1 cellular context compared by ENCODE assay signal in the genomic region with DNA sequence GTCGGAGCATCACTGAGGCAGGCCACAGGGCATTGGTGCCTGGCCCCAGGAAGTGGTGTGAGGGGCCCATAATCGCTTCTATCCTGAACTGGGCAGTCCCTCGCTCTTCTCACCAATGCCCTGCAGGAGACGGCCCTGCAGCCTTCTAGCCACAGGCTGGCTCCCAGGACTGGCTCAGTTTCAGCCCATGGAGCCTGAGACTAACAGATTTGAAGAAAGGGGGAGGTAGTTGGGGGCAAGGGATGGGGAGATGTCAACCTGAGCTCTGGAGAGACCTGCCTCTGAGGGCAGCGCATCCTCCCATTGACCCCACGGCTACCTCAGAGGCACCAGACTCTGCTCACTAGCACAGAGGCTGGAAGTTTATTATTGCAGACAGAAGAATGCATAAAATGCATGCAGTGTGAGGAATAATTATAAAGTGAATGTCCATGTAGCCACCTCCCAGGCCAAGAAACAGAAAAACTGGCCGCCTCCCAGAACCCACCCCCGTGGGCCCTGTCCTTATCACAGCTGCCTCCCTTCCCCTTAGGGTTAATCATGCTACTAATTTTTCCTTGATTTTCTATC.
TF ChIP-seq lines count a peak whose summit lies in the region.

No MANE protein-coding gene starts in this region.

TF ChIP-seq in SK-N-SH treated with all-trans-retinoic acid at 6 μM for 48 hours, 23 proteins besides CTCF, POLR2A, EP300 and RAD21 (continued from another document):
- TF ChIP-seq, protein P1, sequence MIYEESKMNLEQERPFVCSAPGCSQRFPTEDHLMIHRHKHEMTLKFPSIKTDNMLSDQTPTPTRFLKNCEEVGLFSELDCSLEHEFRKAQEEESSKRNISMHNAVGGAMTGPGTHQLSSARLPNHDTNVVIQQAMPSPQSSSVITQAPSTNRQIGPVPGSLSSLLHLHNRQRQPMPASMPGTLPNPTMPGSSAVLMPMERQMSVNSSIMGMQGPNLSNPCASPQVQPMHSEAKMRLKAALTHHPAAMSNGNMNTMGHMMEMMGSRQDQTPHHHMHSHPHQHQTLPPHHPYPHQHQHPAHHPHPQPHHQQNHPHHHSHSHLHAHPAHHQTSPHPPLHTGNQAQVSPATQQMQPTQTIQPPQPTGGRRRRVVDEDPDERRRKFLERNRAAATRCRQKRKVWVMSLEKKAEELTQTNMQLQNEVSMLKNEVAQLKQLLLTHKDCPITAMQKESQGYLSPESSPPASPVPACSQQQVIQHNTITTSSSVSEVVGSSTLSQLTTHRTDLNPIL (CRISPR knock-in tag; IDR thresholded peaks at IDR 0.05; ENCODE audit: low read depth), result no peak
- TF ChIP-seq ESRRG (CRISPR knock-in tag; IDR thresholded peaks at IDR 0.05), result no peak
- no peak for TF ChIP-seq ZNF8 (CRISPR knock-in tag; IDR thresholded peaks at IDR 0.05)
- TF ChIP-seq ISL1 (CRISPR knock-in tag; IDR thresholded peaks at IDR 0.05), result no peak
- no peak for TF ChIP-seq TOX (CRISPR knock-in tag; IDR thresholded peaks at IDR 0.05; ENCODE audit: borderline replicate concordance)
